8 cellular contexts compared by ENCODE assay signal in the genomic region with DNA sequence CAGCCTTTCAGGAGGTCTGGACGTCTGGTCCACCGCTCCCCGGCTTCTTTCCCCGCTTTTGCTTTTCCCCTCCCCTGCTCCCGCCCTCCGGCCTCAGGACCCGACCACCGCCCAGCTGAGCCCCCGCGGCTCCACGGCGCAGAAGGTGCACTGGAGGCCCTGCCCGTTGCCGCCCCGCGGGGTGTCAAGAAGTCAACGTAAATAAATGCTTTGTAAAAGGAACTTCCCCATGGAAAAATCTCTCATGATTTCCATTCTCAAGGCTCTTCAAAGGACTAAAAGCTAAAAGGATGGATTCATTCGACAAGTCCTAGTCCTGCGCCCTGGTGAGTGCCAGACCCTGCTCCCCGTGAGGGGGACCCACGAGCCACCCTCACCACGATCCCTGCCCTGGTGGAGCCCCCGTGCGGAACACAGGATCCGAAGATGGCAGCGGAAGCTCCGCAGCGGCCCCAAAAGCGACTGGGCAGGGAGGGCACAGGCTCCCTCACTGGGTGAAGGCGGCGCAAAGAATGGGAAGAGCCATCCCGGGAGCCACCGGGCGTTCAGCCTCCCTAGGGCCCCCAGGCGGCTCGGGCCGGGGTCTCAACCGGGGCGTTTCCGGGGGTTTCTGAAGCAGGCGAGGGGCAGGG. TPM values are rescaled to one million over a fixed set of nuclear protein-coding genes. Genes with fewer than 3 reads are reported as not detected.
DNase-seq lines count a peak whose midpoint lies in the region; ATAC-seq and TF ChIP-seq lines count a peak whose summit lies in the region.
"Not testable (repeated sequence)": the region's sequence is repeated elsewhere in the genome, so short reads cannot be mapped to it uniquely, and the experiment has no call there.

No MANE protein-coding gene starts in this region.

- POLR2A ChIA-PET in AG04449 (lab: Yijun Ruan, JAX); HCT116 (lab: Charles Lee): not testable (repeated sequence)

- TF ChIP-seq RAD21 in HCT116 (IDR thresholded peaks at IDR 0.05; ENCODE audit: low read depth), result not testable (repeated sequence)

- ATAC-seq in HCT116, right cardiac atrium, natural killer cell: not testable (repeated sequence)

- H3K27me3 ChIP-seq in HCT116 (ENCODE audit: insufficient read depth, low read length); right cardiac atrium (ENCODE audit: control insufficient read depth, insufficient read depth): not testable (repeated sequence)

- not testable (repeated sequence) for TF ChIP-seq POLR2A in HCT116 (IDR thresholded peaks at IDR 0.05; ENCODE audit: borderline replicate concordance, extremely low read depth, insufficient read depth, insufficient read length)

- not testable (repeated sequence) for H3K4me1 Mint-ChIP-seq in natural killer cell

- DNase-seq in AG04449 (ENCODE audit: low read depth, low spot score); HCT116 (ENCODE audit: low read depth, low spot score); natural killer cell: not testable (repeated sequence)
- DNase-seq in T-helper 1 cell (peak in 3 of 5 donors; percentile 0 to 13 (median 8)), dermis blood vessel endothelial cell (peak; percentile 12), right cardiac atrium (peak; percentile 16 to 51 (median 50))
- peak; percentile 4 to 13 for DNase-seq in activated T-helper 1 cell treated with anti-CD3 and anti-CD28 coated beads, Interleukin-2, amount 50 U/mL, for 16 hours (ENCODE audit: low read depth in 1 of 2, low spot score in 1 of 2)
- DNase-seq in stimulated activated CD4-positive, alpha-beta T cell treated with anti-CD3 and anti-CD28 coated beads, Interleukin-1b, Interleukin-23, amount 100 ng/mL, for 4 hours (ENCODE audit: low read depth in 2 of 2), result peak; percentile 7 to 24

- H4K20me1 ChIP-seq in HCT116 (ENCODE audit: insufficient read depth), result not testable (repeated sequence)

- peak overlapping the region; percentile 88 to 92 for H3K27ac Mint-ChIP-seq in natural killer cell

- intact Hi-C loops in HCT116 (cut with micrococcal nuclease); right cardiac atrium (cut with DNase I); natural killer cell (cut with micrococcal nuclease): not testable (repeated sequence)

- H3K9me2 ChIP-seq in HCT116 (ENCODE audit: insufficient read depth), result not testable (repeated sequence)

- not testable (repeated sequence) for TF ChIP-seq CTCF in AG04449 (IDR thresholded peaks at IDR 0.05; ENCODE audit: insufficient read depth, low read length, missing control alignments); HCT116 (IDR thresholded peaks at IDR 0.05 in 2 of 3, conservative IDR thresholded peaks at IDR 0.05 in 1 of 3; ENCODE audit: borderline replicate concordance in 1 of 3, insufficient read depth in 1 of 3, low read depth in 2 of 3, low read length in 2 of 3); natural killer cell (IDR thresholded peaks at IDR 0.05)

- H3K9me3 ChIP-seq in HCT116 (ENCODE audit: control insufficient read depth in 1 of 2, insufficient read depth in 1 of 2, low read depth in 1 of 2, low read length in 2 of 2); right cardiac atrium (ENCODE audit: control insufficient read depth, low read length): not testable (repeated sequence)

- not testable (repeated sequence) for H3K4me1 ChIP-seq in HCT116 (ENCODE audit: control insufficient read depth in 1 of 2, insufficient read depth in 2 of 2, low read length in 2 of 2); right cardiac atrium (ENCODE audit: control insufficient read depth, insufficient read depth, low read length)

- H3K36me3 Mint-ChIP-seq in natural killer cell, result not testable (repeated sequence)

- H3K27ac ChIP-seq in HCT116 (ENCODE audit: low read depth, low read length); right cardiac atrium (ENCODE audit: low read length): not testable (repeated sequence)

- H3K4me3 ChIP-seq in AG04449 (ENCODE audit: low read depth, low read length) (peak overlapping the region; percentile 48), HCT116 (replicated peaks in 1 of 2; ENCODE audit: low read depth in 1 of 2, low read length in 2 of 2) (peak overlapping the region; percentile 5 to 30; a peak in 1 of 4 replicates)
- H3K4me3 ChIP-seq in right cardiac atrium (ENCODE audit: low read length), result not testable (repeated sequence)

- 7% methylated on average over 20 of the region's 41 CpGs for WGBS in right cardiac atrium

- RAD21 ChIA-PET in HCT116 (lab: Charles Lee; ENCODE audit: low non-redundant PET in 1 of 2, low total read pairs in 2 of 2, uncharacterized antibody in 2 of 2, unreplicated experiment in 2 of 2), result not testable (repeated sequence)

- H3K9ac ChIP-seq in HCT116 (ENCODE audit: low read length), result not testable (repeated sequence)

- H3K79me2 ChIP-seq in HCT116 (ENCODE audit: insufficient read depth, low read length), result not testable (repeated sequence)

- not testable (repeated sequence) for H3K27me3 Mint-ChIP-seq in natural killer cell (ENCODE audit: low read depth in 2 of 2)

- not testable (repeated sequence) for H3K9me3 Mint-ChIP-seq in natural killer cell

- CTCF ChIA-PET in AG04449 (lab: Yijun Ruan, JAX); HCT116 (lab: Charles Lee): not testable (repeated sequence)

- not testable (repeated sequence) for H3K36me3 ChIP-seq in HCT116 (ENCODE audit: control insufficient read depth in 1 of 2, insufficient read depth in 2 of 2, low read length in 2 of 2)

- H3K4me2 ChIP-seq in HCT116 (ENCODE audit: low read length), result peak overlapping the region; percentile 30

- peak overlapping the region; percentile 89 for H3K4me3 Mint-ChIP-seq in natural killer cell

- BruUV-seq in HCT116 (replicated peaks; lab: Mats Ljungman, UMichigan), result TSS peak; percentile 63

- not testable (repeated sequence) for H2AFZ ChIP-seq in HCT116 (ENCODE audit: low read depth, low read length, poor library complexity, severe bottlenecking)

RNA-seq across cellular contexts. Expression of a gene that starts 45.1 kb away (rescaled TPM):
- total RNA-seq in HCT116 (2021; ENCODE audit: unreplicated experiment), result not detected
- not detected in 2 replicates for polyA plus RNA-seq in HCT116 (2012)
- not detected in 2 replicates for total RNA-seq in dermis blood vessel endothelial cell
- total RNA-seq in right cardiac atrium, result not detected
- not detected for polyA plus RNA-seq in right cardiac atrium
- not detected for total RNA-seq in natural killer cell
